1 cellular context compared by ENCODE assay signal in the genomic region with DNA sequence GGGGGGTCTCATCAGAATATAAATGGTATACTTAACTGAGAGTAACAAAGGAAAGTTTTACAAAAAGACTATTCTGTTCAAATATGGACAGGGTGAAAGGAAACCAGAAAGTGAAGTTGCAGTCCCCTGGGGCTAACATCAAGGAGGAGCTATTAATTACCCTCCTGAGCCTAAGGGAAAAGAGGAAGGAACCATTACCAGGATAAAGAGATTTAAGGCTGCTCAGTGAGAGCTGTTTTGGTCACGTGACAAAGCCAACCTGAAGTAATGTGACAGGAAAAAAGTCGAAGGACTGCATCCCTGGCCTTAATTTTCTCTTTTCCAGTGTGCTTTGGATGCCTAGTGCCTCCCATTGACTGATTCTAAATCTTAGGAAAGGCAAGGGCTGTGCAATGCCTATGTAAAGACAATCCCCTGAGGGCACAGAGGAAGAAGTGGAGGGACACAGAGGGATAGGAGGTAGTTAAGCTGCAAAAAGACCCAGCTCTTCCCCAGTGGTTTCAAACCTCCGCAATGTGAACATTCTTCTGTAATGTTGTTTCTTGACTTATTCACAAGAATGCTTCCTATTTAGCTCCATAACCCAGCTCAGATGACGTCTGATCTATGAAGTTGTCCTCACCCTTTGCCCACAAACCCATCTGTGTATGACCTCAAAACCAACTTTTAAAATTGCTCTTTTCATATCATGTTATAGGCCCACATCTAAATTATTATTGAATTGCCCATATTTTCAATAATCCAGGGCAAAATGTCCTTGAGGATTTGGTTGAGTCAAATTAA.
A peak's percentile ranks its signal among the peaks of the same experiment; 100 is the strongest.
TF ChIP-seq lines count a peak whose summit lies in the region.

No MANE protein-coding gene starts in this region.

TF ChIP-seq in WTC11, 78 proteins besides CTCF, POLR2A, EP300 and RAD21 (continued from another document):
- TF ChIP-seq, protein P1, sequence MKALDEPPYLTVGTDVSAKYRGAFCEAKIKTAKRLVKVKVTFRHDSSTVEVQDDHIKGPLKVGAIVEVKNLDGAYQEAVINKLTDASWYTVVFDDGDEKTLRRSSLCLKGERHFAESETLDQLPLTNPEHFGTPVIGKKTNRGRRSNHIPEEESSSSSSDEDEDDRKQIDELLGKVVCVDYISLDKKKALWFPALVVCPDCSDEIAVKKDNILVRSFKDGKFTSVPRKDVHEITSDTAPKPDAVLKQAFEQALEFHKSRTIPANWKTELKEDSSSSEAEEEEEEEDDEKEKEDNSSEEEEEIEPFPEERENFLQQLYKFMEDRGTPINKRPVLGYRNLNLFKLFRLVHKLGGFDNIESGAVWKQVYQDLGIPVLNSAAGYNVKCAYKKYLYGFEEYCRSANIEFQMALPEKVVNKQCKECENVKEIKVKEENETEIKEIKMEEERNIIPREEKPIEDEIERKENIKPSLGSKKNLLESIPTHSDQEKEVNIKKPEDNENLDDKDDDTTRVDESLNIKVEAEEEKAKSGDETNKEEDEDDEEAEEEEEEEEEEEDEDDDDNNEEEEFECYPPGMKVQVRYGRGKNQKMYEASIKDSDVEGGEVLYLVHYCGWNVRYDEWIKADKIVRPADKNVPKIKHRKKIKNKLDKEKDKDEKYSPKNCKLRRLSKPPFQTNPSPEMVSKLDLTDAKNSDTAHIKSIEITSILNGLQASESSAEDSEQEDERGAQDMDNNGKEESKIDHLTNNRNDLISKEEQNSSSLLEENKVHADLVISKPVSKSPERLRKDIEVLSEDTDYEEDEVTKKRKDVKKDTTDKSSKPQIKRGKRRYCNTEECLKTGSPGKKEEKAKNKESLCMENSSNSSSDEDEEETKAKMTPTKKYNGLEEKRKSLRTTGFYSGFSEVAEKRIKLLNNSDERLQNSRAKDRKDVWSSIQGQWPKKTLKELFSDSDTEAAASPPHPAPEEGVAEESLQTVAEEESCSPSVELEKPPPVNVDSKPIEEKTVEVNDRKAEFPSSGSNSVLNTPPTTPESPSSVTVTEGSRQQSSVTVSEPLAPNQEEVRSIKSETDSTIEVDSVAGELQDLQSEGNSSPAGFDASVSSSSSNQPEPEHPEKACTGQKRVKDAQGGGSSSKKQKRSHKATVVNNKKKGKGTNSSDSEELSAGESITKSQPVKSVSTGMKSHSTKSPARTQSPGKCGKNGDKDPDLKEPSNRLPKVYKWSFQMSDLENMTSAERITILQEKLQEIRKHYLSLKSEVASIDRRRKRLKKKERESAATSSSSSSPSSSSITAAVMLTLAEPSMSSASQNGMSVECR (CRISPR knock-in tag; IDR thresholded peaks at IDR 0.05; ENCODE audit: borderline replicate concordance), result no peak
- TF ChIP-seq ZNF425 (CRISPR knock-in tag; conservative IDR thresholded peaks at IDR 0.05), result no peak
- TF ChIP-seq MAX (CRISPR knock-in tag; IDR thresholded peaks at IDR 0.05), result peak; percentile 47; the same call in 1 of the 2 replicates
- peak; percentile 85 for TF ChIP-seq USF2 (CRISPR knock-in tag; IDR thresholded peaks at IDR 0.05)
- TF ChIP-seq ZNF263 (CRISPR knock-in tag; IDR thresholded peaks at IDR 0.05; ENCODE audit: low read depth), result no peak
- TF ChIP-seq ERG (CRISPR knock-in tag; IDR thresholded peaks at IDR 0.05), result no peak
- TF ChIP-seq, protein P2, sequence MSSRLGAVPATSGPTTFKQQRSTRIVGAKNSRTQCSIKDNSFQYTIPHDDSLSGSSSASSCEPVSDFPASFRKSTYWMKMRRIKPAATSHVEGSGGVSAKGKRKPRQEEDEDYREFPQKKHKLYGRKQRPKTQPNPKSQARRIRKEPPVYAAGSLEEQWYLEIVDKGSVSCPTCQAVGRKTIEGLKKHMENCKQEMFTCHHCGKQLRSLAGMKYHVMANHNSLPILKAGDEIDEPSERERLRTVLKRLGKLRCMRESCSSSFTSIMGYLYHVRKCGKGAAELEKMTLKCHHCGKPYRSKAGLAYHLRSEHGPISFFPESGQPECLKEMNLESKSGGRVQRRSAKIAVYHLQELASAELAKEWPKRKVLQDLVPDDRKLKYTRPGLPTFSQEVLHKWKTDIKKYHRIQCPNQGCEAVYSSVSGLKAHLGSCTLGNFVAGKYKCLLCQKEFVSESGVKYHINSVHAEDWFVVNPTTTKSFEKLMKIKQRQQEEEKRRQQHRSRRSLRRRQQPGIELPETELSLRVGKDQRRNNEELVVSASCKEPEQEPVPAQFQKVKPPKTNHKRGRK (CRISPR knock-in tag; IDR thresholded peaks at IDR 0.05; ENCODE audit: borderline replicate concordance), result no peak
- no peak for TF ChIP-seq ATF1 (CRISPR knock-in tag; IDR thresholded peaks at IDR 0.05)
- no peak for TF ChIP-seq SMAD4 (CRISPR knock-in tag; IDR thresholded peaks at IDR 0.05)
- TF ChIP-seq ZNF138 (CRISPR knock-in tag; conservative IDR thresholded peaks at IDR 0.05), result no peak
- peak; percentile 73 for TF ChIP-seq USF1 (CRISPR knock-in tag; IDR thresholded peaks at IDR 0.05)
- no peak for TF ChIP-seq IRF1 (CRISPR knock-in tag; IDR thresholded peaks at IDR 0.05)
- TF ChIP-seq NFYB (CRISPR knock-in tag; conservative IDR thresholded peaks at IDR 0.05; ENCODE audit: low read depth), result no peak
- TF ChIP-seq ESRRA (CRISPR knock-in tag; IDR thresholded peaks at IDR 0.05; ENCODE audit: borderline replicate concordance), result no peak
- TF ChIP-seq ZNF232 (CRISPR knock-in tag; IDR thresholded peaks at IDR 0.05), result no peak
- TF ChIP-seq HMGA2 (CRISPR knock-in tag; IDR thresholded peaks at IDR 0.05), result no peak
